Comparison of ENCODE assay signal across 15 cellular contexts in genomic region chr19:39138221-39139211, GRCh38. TPM values are rescaled to one million over a fixed set of nuclear protein-coding genes. Genes with fewer than 3 reads are reported as not detected.
DNase-seq lines count a peak whose midpoint lies in the region; ATAC-seq and TF ChIP-seq lines count a peak whose summit lies in the region.
"Had no signal": no experiment of that assay in that cellular context is flagged by ENCODE, and none has a peak within 500 bp of the region (broad histone marks: within the 10 kb centered on the region; RNA-seq: fewer than 3 reads in every experiment).

No MANE protein-coding gene starts in this region.

- POLR2A ChIA-PET in Caco-2 (lab: Charles Lee), result interaction anchor here (0.6 kb wide), 1 partner anchor 895 kb away, joined by 3 read pairs; no protein-coding TSS in a partner anchor

- TF ChIP-seq CTCF in Caco-2 (IDR thresholded peaks at IDR 0.05; ENCODE audit: insufficient read depth in 1 of 2, low read depth in 1 of 2, low read length in 1 of 2, severe bottlenecking in 1 of 2, unreplicated experiment in 1 of 2) (no peak), body of pancreas (IDR thresholded peaks at IDR 0.05) (no peak)

- H3K27me3 ChIP-seq in Caco-2 (replicated peaks; ENCODE audit: control insufficient read depth, insufficient read depth, low read length) (no peaks in the 10 kb centered on the region), body of pancreas (no peaks in the 10 kb centered on the region)
- H3K27me3 ChIP-seq: tibial nerve had no signal

- 56 to 74% methylated on average over 15 to 20 of the region's 20 CpGs for WGBS in body of pancreas, 2 donors

- DNase-seq in Caco-2 (no peak), NCI-H2081 (lab: John Stamatoyannopoulos, UW) (peak; percentile 55 to 87), body of pancreas (peak in 2 of 4 donors; percentile 31 to 36), midbrain (lab: John Stamatoyannopoulos, UW) (peak; percentile 29), ACHN (no peak)
- no peak for DNase-seq in activated T-helper 2 cell treated with anti-CD3 and anti-CD28 coated beads, Interferon-gamma antibody, Interleukin-2, Interleukin-4, amounts not matched to agents 10 μg/mL and 5 μg/mL and 100 μg/mL, durations not matched to agents 14 hours and 24 hours and 36 hours (ENCODE audit: low spot score)
- DNase-seq in activated T-cell treated with anti-CD3 and anti-CD28 coated beads, Interleukin-2, amount 50 U/mL, for 1 hour, result no peak
- DNase-seq: DND-41; NCI-H2029 treated with DMSO at 0.1 percent for 48 hours; stimulated activated CD4-positive, alpha-beta T cell treated with anti-CD3 and anti-CD28 coated beads, Interleukin-15, amount 100 ng/mL, for 24 hours had no signal

- peak overlapping the region; percentile 28 to 76 (median 57) for H3K27ac ChIP-seq in body of pancreas
- H3K27ac ChIP-seq: parathyroid adenoma had no signal

- H3K36me3 ChIP-seq in Caco-2 (ENCODE audit: control insufficient read depth, insufficient read depth, low read length) (no peaks in the 10 kb centered on the region; the same call in none of the 2 replicates), body of pancreas (replicated peaks in 1 of 2; ENCODE audit: insufficient read depth in 1 of 2, low read depth in 2 of 2) (no peaks in the 10 kb centered on the region)
- H3K36me3 ChIP-seq: tibial nerve had no signal

- H3K9me3 ChIP-seq in Caco-2 (peaks cover 4% of the 10 kb centered on the region; the same call in 1 of the 2 replicates), body of pancreas (no peaks in the 10 kb centered on the region)
- H3K9me3 ChIP-seq: tibial nerve had no signal

- peak overlapping the region; percentile 91 for H3K27ac Mint-ChIP-seq in Caco-2 (ENCODE audit: unreplicated experiment)
- H3K27ac Mint-ChIP-seq in activated T-helper 2 cell treated with anti-CD3 and anti-CD28 coated beads, Interferon-gamma antibody, Interleukin-2, Interleukin-4, amounts not matched to agents 10 μg/mL and 5 μg/mL and 100 μg/mL, durations not matched to agents 14 hours and 24 hours and 36 hours, result no peak overlapping the region
- H3K27ac Mint-ChIP-seq: activated naive CD8-positive, alpha-beta T cell; memory B cell had no signal

- H3K9me3 Mint-ChIP-seq in Caco-2 (ENCODE audit: unreplicated experiment), result no peaks in the 10 kb centered on the region
- no peaks in the 10 kb centered on the region for H3K9me3 Mint-ChIP-seq in activated T-helper 2 cell treated with anti-CD3 and anti-CD28 coated beads, Interferon-gamma antibody, Interleukin-2, Interleukin-4, amounts not matched to agents 10 μg/mL and 5 μg/mL and 100 μg/mL, durations not matched to agents 14 hours and 24 hours and 36 hours
- H3K9me3 Mint-ChIP-seq: memory B cell had no signal

- H3K27me3 Mint-ChIP-seq in Caco-2 (ENCODE audit: insufficient read depth, unreplicated experiment), result no peaks in the 10 kb centered on the region
- H3K27me3 Mint-ChIP-seq in activated T-helper 2 cell treated with anti-CD3 and anti-CD28 coated beads, Interferon-gamma antibody, Interleukin-2, Interleukin-4, amounts not matched to agents 10 μg/mL and 5 μg/mL and 100 μg/mL, durations not matched to agents 14 hours and 24 hours and 36 hours (ENCODE audit: low read depth), result no peaks in the 10 kb centered on the region
- H3K27me3 Mint-ChIP-seq: activated naive CD8-positive, alpha-beta T cell; memory B cell had no signal

- H3K4me3 Mint-ChIP-seq in Caco-2 (ENCODE audit: unreplicated experiment), result peak overlapping the region; percentile 57
- H3K4me3 Mint-ChIP-seq in activated T-helper 2 cell treated with anti-CD3 and anti-CD28 coated beads, Interferon-gamma antibody, Interleukin-2, Interleukin-4, amounts not matched to agents 10 μg/mL and 5 μg/mL and 100 μg/mL, durations not matched to agents 14 hours and 24 hours and 36 hours (ENCODE audit: low read depth), result no peak overlapping the region
- H3K4me3 Mint-ChIP-seq: activated naive CD8-positive, alpha-beta T cell; memory B cell had no signal

- H3K36me3 Mint-ChIP-seq in Caco-2 (ENCODE audit: insufficient read depth, unreplicated experiment), result peaks cover 66% of the 10 kb centered on the region
- no peaks in the 10 kb centered on the region for H3K36me3 Mint-ChIP-seq in activated T-helper 2 cell treated with anti-CD3 and anti-CD28 coated beads, Interferon-gamma antibody, Interleukin-2, Interleukin-4, amounts not matched to agents 10 μg/mL and 5 μg/mL and 100 μg/mL, durations not matched to agents 14 hours and 24 hours and 36 hours (ENCODE audit: low read depth)

- no peak for TF ChIP-seq POLR2A in body of pancreas (IDR thresholded peaks at IDR 0.05)

- H3K4me1 Mint-ChIP-seq in Caco-2 (ENCODE audit: low read depth, unreplicated experiment), result peaks cover 69% of the 10 kb centered on the region
- H3K4me1 Mint-ChIP-seq in activated T-helper 2 cell treated with anti-CD3 and anti-CD28 coated beads, Interferon-gamma antibody, Interleukin-2, Interleukin-4, amounts not matched to agents 10 μg/mL and 5 μg/mL and 100 μg/mL, durations not matched to agents 14 hours and 24 hours and 36 hours (ENCODE audit: low read depth), result peaks cover 1% of the 10 kb centered on the region

- H3K4me1 ChIP-seq in Caco-2 (peaks cover 71% of the 10 kb centered on the region), body of pancreas (peaks cover 79% of the 10 kb centered on the region)

- ATAC-seq in body of pancreas (peak; percentile 27), GM18873 (IDR thresholded peaks at IDR 0.05; ENCODE audit: low FRiP score, unreplicated experiment) (no peak)

- CTCF ChIA-PET in Caco-2 (lab: Charles Lee), result interaction anchor here (0.8 kb wide), 1 partner anchor 204 kb away, joined by 3 read pairs; the partner anchor contains the start of gene SAMD4B

- intact Hi-C loops in Caco-2 (cut with micrococcal nuclease; ENCODE audit: unreplicated experiment) (loop anchor here (1.0 kb wide), 1 partner anchor 12 kb away; no protein-coding TSS in a partner anchor), body of pancreas (cut with DNase I) (no loop called here)
- intact Hi-C loops in activated T-helper 2 cell treated with anti-CD3 and anti-CD28 coated beads, Interferon-gamma antibody, Interleukin-2, Interleukin-4, amounts not matched to agents 10 μg/mL and 5 μg/mL and 100 μg/mL, durations not matched to agents 14 hours and 24 hours and 36 hours (cut with micrococcal nuclease), result no loop called here

- TSS peak; percentile 77 for BruUV-seq in Caco-2 (replicated peaks; lab: Mats Ljungman, UMichigan)

- no peak overlapping the region for H3K4me3 ChIP-seq in Caco-2 (ENCODE audit: low read depth, low read length)
- no peak overlapping the region for H3K4me3 ChIP-seq in body of pancreas
- H3K4me3 ChIP-seq: tibial nerve had no signal

- in situ Hi-C loops in ACHN (cut with HindIII; ENCODE audit: low pct_ligation_motif_present, low pct_unique_long_range_greater_than_20kb, low sequenced_read_pairs), result no loop called here

RNA-seq across cellular contexts. Expression of gene PAK4, which starts 12.9 kb away (rescaled TPM):
- total RNA-seq in Caco-2 (2022) (98.6 and 112 TPM in 2 replicates), body of pancreas (10 to 100 TPM; 18.9 to 40.2 TPM)
- total RNA-seq in activated T-helper 2 cell treated with anti-CD3 and anti-CD28 coated beads, Interferon-gamma antibody, Interleukin-2, Interleukin-4, amounts not matched to agents 10 μg/mL and 5 μg/mL and 100 μg/mL, durations not matched to agents 14 hours and 24 hours and 36 hours, result 16.5 and 19.4 TPM in 2 replicates

RNA-seq across cellular contexts. Expression of gene ACP7, which starts 54.3 kb away (rescaled TPM):
- total RNA-seq in Caco-2 (2022), result 0.45 and 0.46 TPM in 2 replicates
- total RNA-seq in body of pancreas, result not detected
- total RNA-seq in activated T-helper 2 cell treated with anti-CD3 and anti-CD28 coated beads, Interferon-gamma antibody, Interleukin-2, Interleukin-4, amounts not matched to agents 10 μg/mL and 5 μg/mL and 100 μg/mL, durations not matched to agents 14 hours and 24 hours and 36 hours, result not detected in 2 replicates

RNA-seq across cellular contexts. Expression of gene NCCRP1, which starts 58.2 kb away (rescaled TPM):
- 0.39 and 0.84 TPM in 2 replicates for total RNA-seq in Caco-2 (2022)
- 1 to 10 TPM in 1 of 2 donors, under 1 TPM in 1; 0.66 to 7.8 TPM for total RNA-seq in body of pancreas
- total RNA-seq in activated T-helper 2 cell treated with anti-CD3 and anti-CD28 coated beads, Interferon-gamma antibody, Interleukin-2, Interleukin-4, amounts not matched to agents 10 μg/mL and 5 μg/mL and 100 μg/mL, durations not matched to agents 14 hours and 24 hours and 36 hours, result not detected in 2 replicates
- total RNA-seq: tibial nerve had no signal

Comparison
In these comparisons a context has a peak if more than half of its experiments do, and no peak if none do; other contexts are left out.
1. DNase-seq: peak in NCI-H2081 (2 of 2) and midbrain (single experiment); none in Caco-2 (0 of 2), activated T-helper 2 cell treated with anti-CD3 and anti-CD28 coated beads, Interferon-gamma antibody, Interleukin-2, Interleukin-4, amounts not matched to agents 10 μg/mL and 5 μg/mL and 100 μg/mL, durations not matched to agents 14 hours and 24 hours and 36 hours (single experiment), activated T-cell treated with anti-CD3 and anti-CD28 coated beads, Interleukin-2, amount 50 U/mL, for 1 hour (single experiment) and ACHN (single experiment).